ENCODE assay signal across 9 cellular contexts in the genomic region with DNA sequence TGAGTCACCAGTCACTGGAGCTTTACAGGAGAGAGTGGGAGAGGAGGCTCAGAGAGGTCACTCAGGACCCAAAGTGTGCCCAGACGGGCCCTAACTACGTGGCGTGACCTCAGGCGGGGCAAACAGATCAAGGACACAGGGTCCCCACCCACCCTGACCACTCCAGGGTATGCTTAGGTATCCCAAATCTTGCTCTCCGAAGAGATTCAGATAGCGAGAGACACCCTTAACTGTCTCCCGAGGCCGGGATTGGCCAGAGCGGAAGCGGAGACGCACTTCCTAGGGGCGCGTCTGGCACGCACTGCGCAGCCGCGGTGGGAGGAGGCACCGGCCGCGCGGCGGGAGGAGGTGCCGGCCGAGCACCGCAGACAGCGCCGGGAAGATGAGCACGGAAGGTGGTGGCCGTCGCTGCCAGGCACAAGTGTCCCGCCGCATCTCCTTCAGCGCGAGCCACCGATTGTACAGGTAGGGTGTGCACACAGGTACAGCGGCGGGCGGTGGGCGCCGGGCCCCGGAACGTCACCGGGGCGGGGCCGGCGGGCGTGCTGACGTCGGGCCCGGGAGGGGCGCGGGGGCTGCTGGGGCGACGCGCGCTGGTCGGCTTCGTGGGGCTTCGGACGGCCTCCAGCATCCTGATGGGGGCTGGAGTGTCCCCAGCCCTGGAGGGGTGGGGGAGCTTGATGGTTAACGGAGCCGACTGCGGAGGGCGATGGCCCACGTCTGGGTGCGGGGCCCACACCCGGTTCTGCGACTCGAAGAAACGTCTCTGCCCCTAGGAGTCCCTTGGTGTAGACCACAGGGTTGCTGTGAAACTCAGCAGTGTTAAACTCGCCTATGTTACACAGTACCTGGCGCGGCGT. TPM values are rescaled to one million over a fixed set of nuclear protein-coding genes. Genes with fewer than 3 reads are reported as not detected.
DNase-seq lines count a peak whose midpoint lies in the region; ATAC-seq, FAIRE-seq and TF ChIP-seq lines count a peak whose summit lies in the region.
"Had no signal": no experiment of that assay in that cellular context is flagged by ENCODE, and none has a peak within 500 bp of the region (broad histone marks: within the 10 kb centered on the region; RNA-seq: fewer than 3 reads in every experiment).

A gene (plus strand): TSS at position 367 of the 860 bp plus-strand sequence. CDS start 16 bp downstream, at position 383.

- peak within 1 kb of the TSS; percentile 98 for H3K4me2 ChIP-seq in keratinocyte (ENCODE audit: control insufficient read depth, extremely low read depth, insufficient read depth, low read depth, low read length)

- DNase-seq in AG09319 (ENCODE audit: extremely low read depth, low read depth) (peak; percentile 69), NCI-H226 (peak; percentile 91), keratinocyte (ENCODE audit: low read depth, low spot score) (no peak)
- peak; percentile 72 to 76 for DNase-seq in central memory CD8-positive, alpha-beta T cell (ENCODE audit: low spot score in 2 of 2)
- peak; percentile 58 to 78 (median 64) for DNase-seq in stimulated activated CD4-positive, alpha-beta T cell treated with anti-CD3 and anti-CD28 coated beads, Interleukin-12 subunit alpha, Interleukin-12 subunit beta, amount 100 ng/mL, for 48 hours (ENCODE audit: low read depth in 2 of 3, low spot score in 1 of 3)

- H4K20me1 ChIP-seq in keratinocyte (ENCODE audit: control insufficient read depth, extremely low read depth, insufficient read depth, low read length): no peaks in the 10 kb centered on the region

- H3K9me3 Mint-ChIP-seq in central memory CD8-positive, alpha-beta T cell: no peaks in the 10 kb centered on the region

- peaks cover 26% of the 10 kb centered on the region for H3K4me1 ChIP-seq in keratinocyte (ENCODE audit: control insufficient read depth, extremely low read depth, insufficient read depth, low read length)

- ATAC-seq in GM19023 (IDR thresholded peaks at IDR 0.05; ENCODE audit: unreplicated experiment): peak; percentile 95
- ATAC-seq in HG03196 (IDR thresholded peaks at IDR 0.05; ENCODE audit: unreplicated experiment): peak; percentile 94
- ATAC-seq in activated CD4-positive, CD25-positive, alpha-beta regulatory T cell treated with anti-CD3 and anti-CD28 coated beads, Interleukin-2, amount 50 U/mL, for 24 hours: peak; percentile 93 to 95
- peak; percentile 91 for ATAC-seq in central memory CD8-positive, alpha-beta T cell (replicated peaks; ENCODE audit: extremely low read depth, poor library complexity, severe bottlenecking)

- H3K36me3 Mint-ChIP-seq in central memory CD8-positive, alpha-beta T cell (ENCODE audit: insufficient read depth): peaks cover 36% of the 10 kb centered on the region

- H3K9ac ChIP-seq in keratinocyte (ENCODE audit: control insufficient read depth, extremely low read depth, insufficient read depth, low read length): peak within 1 kb of the TSS; percentile 93

- H3K4me3 ChIP-seq in keratinocyte (ENCODE audit: control insufficient read depth in 2 of 3, extremely low read depth in 1 of 3, insufficient read depth in 2 of 3, low read depth in 1 of 3, low read length in 3 of 3): peak within 1 kb of the TSS; percentile 62 to 99 (median 97)

- no peaks in the 10 kb centered on the region for H3K27me3 ChIP-seq in keratinocyte (ENCODE audit: control insufficient read depth, extremely low read depth, insufficient read depth, low read length)

- H3K27me3 Mint-ChIP-seq in central memory CD8-positive, alpha-beta T cell: no peaks in the 10 kb centered on the region

- H3K4me3 Mint-ChIP-seq in central memory CD8-positive, alpha-beta T cell: peak within 1 kb of the TSS; percentile 93

- H3K79me2 ChIP-seq in keratinocyte (ENCODE audit: control insufficient read depth, insufficient read depth, low read length): peaks cover 37% of the 10 kb centered on the region

- H3K27ac ChIP-seq in keratinocyte (ENCODE audit: control insufficient read depth, insufficient read depth, low read length): peak within 1 kb of the TSS; percentile 97

- dilution Hi-C loops in keratinocyte (cut with MboI; ENCODE audit: extremely low pct_ligation_motif_present, low sequenced_read_pairs): no loop called here

- peaks cover 2% of the 10 kb centered on the region for H3K9me1 ChIP-seq in keratinocyte (ENCODE audit: control insufficient read depth, extremely low read depth, insufficient read depth, low read length)

- FAIRE-seq in keratinocyte (lab: Jason Lieb, UNC): no peak
- FAIRE-seq: TTC549 had no signal

- no peaks in the 10 kb centered on the region for H3K9me3 ChIP-seq in keratinocyte (ENCODE audit: control insufficient read depth, low read depth, low read length)

- peak within 1 kb of the TSS; percentile 100 for H2AFZ ChIP-seq in keratinocyte (ENCODE audit: control insufficient read depth, low read length)

- H3K4me1 Mint-ChIP-seq in central memory CD8-positive, alpha-beta T cell: peaks cover 19% of the 10 kb centered on the region

- H3K27ac Mint-ChIP-seq in central memory CD8-positive, alpha-beta T cell (ENCODE audit: low read depth): peak within 1 kb of the TSS; percentile 96

- no peak for TF ChIP-seq CTCF in AG09319 (IDR thresholded peaks at IDR 0.05; ENCODE audit: low read depth, low read length)
- TF ChIP-seq CTCF in keratinocyte (optimal IDR thresholded peaks at IDR 0.05 in 1 of 3, IDR thresholded peaks at IDR 0.05 in 1 of 3, conservative IDR thresholded peaks at IDR 0.05 in 1 of 3; ENCODE audit: extremely low read depth in 1 of 3, insufficient read depth in 2 of 3, low read length in 3 of 3): no peak

- peaks cover 6 to 17% of the 10 kb centered on the region in 2 experiments for H3K36me3 ChIP-seq in keratinocyte (ENCODE audit: control insufficient read depth in 2 of 2, extremely low read depth in 1 of 2, insufficient read depth in 2 of 2, low read length in 2 of 2)

RNA-seq across cellular contexts. Expression of the gene that starts here (rescaled TPM):
- polyA plus RNA-seq in keratinocyte: 37.8 to 72.5 TPM (median 43.7 TPM) in 3 replicates
- polyA plus RNA-seq in keratinocyte (2011; ENCODE audit: low read depth): 54.8 TPM
- 48.4 and 83.3 TPM in 2 replicates for polyA plus RNA-seq in keratinocyte (2011; cell fraction: cytosol; rRNA removed)
- 38.9 and 54.4 TPM in 2 replicates for polyA plus RNA-seq in keratinocyte (2011; cell fraction: nucleus; rRNA removed)
- polyA plus RNA-seq in keratinocyte (2012; ENCODE audit: low replicate concordance): 46.8 and 69.3 TPM in 2 replicates
- polyA minus RNA-seq in keratinocyte: 3.3 to 22.5 TPM (median 10.1 TPM) in 3 replicates
- polyA minus RNA-seq in keratinocyte (2011; cell fraction: cytosol; rRNA and poly(A)+ RNA removed): 27.6 TPM
- polyA minus RNA-seq in keratinocyte (2011; cell fraction: nucleus; rRNA and poly(A)+ RNA removed): 10.0 and 11.9 TPM in 2 replicates
